26 cellular contexts compared by ENCODE assay signal in genomic region chr12:108110844-108111243, GRCh38. TPM values are rescaled to one million over a fixed set of nuclear protein-coding genes. Genes with fewer than 3 reads are reported as not detected.
"Had no signal": no experiment of that assay in that cellular context is flagged by ENCODE, and none has a peak within 500 bp of the region (broad histone marks: within the 10 kb centered on the region; RNA-seq: fewer than 3 reads in every experiment).

No MANE protein-coding gene starts in this region.

- H3K9me3 ChIP-seq: left ventricle myocardium inferior, mucosa of descending colon, ovary, right atrium auricular region, right lobe of liver, tibial nerve, uterus had no signal

- H3K27me3 ChIP-seq: ovary, right atrium auricular region, right lobe of liver, tibial nerve, uterus had no signal

- ATAC-seq: mucosa of descending colon; naive thymus-derived CD4-positive, alpha-beta T cell; right lobe of liver; stimulated activated effector memory CD8-positive, alpha-beta T cell treated with anti-CD3 and anti-CD28 coated beads, Interleukin-12 subunit alpha, Interleukin-12 subunit beta, amount 100 ng/mL, for 72 hours; stimulated activated naive CD8-positive, alpha-beta T cell treated with anti-CD3 and anti-CD28 coated beads, Interleukin-15, amount 100 ng/mL, for 72 hours had no signal

- H3K27ac Mint-ChIP-seq: immature natural killer cell; naive thymus-derived CD4-positive, alpha-beta T cell; natural killer cell treated with Interleukin-12 subunit alpha and Interleukin-12 subunit beta and Interleukin-15 and Interleukin-18, amount 100 ng/mL, for 72 hours; progenitor cell of endocrine pancreas; stimulated activated effector memory CD8-positive, alpha-beta T cell treated with anti-CD3 and anti-CD28 coated beads, Interleukin-12 subunit alpha, Interleukin-12 subunit beta, amount 100 ng/mL, for 72 hours; stimulated activated naive CD8-positive, alpha-beta T cell treated with anti-CD3 and anti-CD28 coated beads, Interleukin-15, amount 100 ng/mL, for 72 hours; type B pancreatic cell had no signal

- H3K27ac ChIP-seq: left ventricle myocardium inferior, ovary, right atrium auricular region, right lobe of liver, uterus had no signal

- H3K4me3 Mint-ChIP-seq: immature natural killer cell; naive thymus-derived CD4-positive, alpha-beta T cell; natural killer cell treated with Interleukin-12 subunit alpha and Interleukin-12 subunit beta and Interleukin-15 and Interleukin-18, amount 100 ng/mL, for 72 hours; stimulated activated effector memory CD8-positive, alpha-beta T cell treated with anti-CD3 and anti-CD28 coated beads, Interleukin-12 subunit alpha, Interleukin-12 subunit beta, amount 100 ng/mL, for 72 hours; stimulated activated naive CD8-positive, alpha-beta T cell treated with anti-CD3 and anti-CD28 coated beads, Interleukin-15, amount 100 ng/mL, for 72 hours; type B pancreatic cell had no signal

- FAIRE-seq: islet of Langerhans had no signal

- H3K36me3 ChIP-seq: left ventricle myocardium inferior, ovary, right atrium auricular region, right lobe of liver, tibial nerve, uterus had no signal

- H3K4me1 ChIP-seq: right atrium auricular region, right lobe of liver had no signal

- H3K9me3 Mint-ChIP-seq: immature natural killer cell; natural killer cell treated with Interleukin-12 subunit alpha and Interleukin-12 subunit beta and Interleukin-15 and Interleukin-18, amount 100 ng/mL, for 72 hours; stimulated activated naive CD8-positive, alpha-beta T cell treated with anti-CD3 and anti-CD28 coated beads, Interleukin-15, amount 100 ng/mL, for 72 hours; type B pancreatic cell had no signal

- H3K4me3 ChIP-seq: left ventricle myocardium inferior, lung, mucosa of descending colon, ovary, right atrium auricular region, right lobe of liver, smooth muscle cell, tibial nerve, uterus had no signal

- H3K4me2 ChIP-seq: smooth muscle cell had no signal

- DNase-seq: hypothalamus; immature natural killer cell; left ventricle myocardium inferior; midbrain; mucosa of descending colon; naive thymus-derived CD4-positive, alpha-beta T cell; ovary; right lobe of liver; stimulated activated CD4-positive, alpha-beta T cell treated with anti-CD3 and anti-CD28 coated beads, Interleukin-1b, Interleukin-23, amount 100 ng/mL, for 48 hours; stimulated activated CD4-positive, alpha-beta T cell treated with anti-CD3 and anti-CD28 coated beads, Interleukin-4, amount 100 ng/mL, for 1 hour; stimulated activated naive CD4-positive, alpha-beta T cell treated with Interleukin-2 at 50 U/mL for 16 hours; stimulated activated naive CD8-positive, alpha-beta T cell treated with anti-CD3 and anti-CD28 coated beads, Interleukin-15, amount 100 ng/mL, for 72 hours; substantia nigra; uterus had no signal

- H3K4me1 Mint-ChIP-seq: stimulated activated naive CD8-positive, alpha-beta T cell treated with anti-CD3 and anti-CD28 coated beads, Interleukin-15, amount 100 ng/mL, for 72 hours had no signal

- H3K36me3 Mint-ChIP-seq: immature natural killer cell; naive thymus-derived CD4-positive, alpha-beta T cell; natural killer cell treated with Interleukin-12 subunit alpha and Interleukin-12 subunit beta and Interleukin-15 and Interleukin-18, amount 100 ng/mL, for 72 hours; stimulated activated effector memory CD8-positive, alpha-beta T cell treated with anti-CD3 and anti-CD28 coated beads, Interleukin-12 subunit alpha, Interleukin-12 subunit beta, amount 100 ng/mL, for 72 hours; type B pancreatic cell had no signal

RNA-seq across cellular contexts. Expression of gene WSCD2, which starts 18.2 kb away (rescaled TPM):
- total RNA-seq: myocyte; naive thymus-derived CD4-positive, alpha-beta T cell; natural killer cell treated with Interleukin-12 subunit alpha and Interleukin-12 subunit beta and Interleukin-15 and Interleukin-18, amount 100 ng/mL, for 72 hours; progenitor cell of endocrine pancreas; pulmonary artery endothelial cell; renal cortical epithelial cell; right lobe of liver had no signal
- polyA plus RNA-seq: immature natural killer cell; naive thymus-derived CD4-positive, alpha-beta T cell had no signal
